10 cellular contexts compared by ENCODE assay signal in the genomic region with DNA sequence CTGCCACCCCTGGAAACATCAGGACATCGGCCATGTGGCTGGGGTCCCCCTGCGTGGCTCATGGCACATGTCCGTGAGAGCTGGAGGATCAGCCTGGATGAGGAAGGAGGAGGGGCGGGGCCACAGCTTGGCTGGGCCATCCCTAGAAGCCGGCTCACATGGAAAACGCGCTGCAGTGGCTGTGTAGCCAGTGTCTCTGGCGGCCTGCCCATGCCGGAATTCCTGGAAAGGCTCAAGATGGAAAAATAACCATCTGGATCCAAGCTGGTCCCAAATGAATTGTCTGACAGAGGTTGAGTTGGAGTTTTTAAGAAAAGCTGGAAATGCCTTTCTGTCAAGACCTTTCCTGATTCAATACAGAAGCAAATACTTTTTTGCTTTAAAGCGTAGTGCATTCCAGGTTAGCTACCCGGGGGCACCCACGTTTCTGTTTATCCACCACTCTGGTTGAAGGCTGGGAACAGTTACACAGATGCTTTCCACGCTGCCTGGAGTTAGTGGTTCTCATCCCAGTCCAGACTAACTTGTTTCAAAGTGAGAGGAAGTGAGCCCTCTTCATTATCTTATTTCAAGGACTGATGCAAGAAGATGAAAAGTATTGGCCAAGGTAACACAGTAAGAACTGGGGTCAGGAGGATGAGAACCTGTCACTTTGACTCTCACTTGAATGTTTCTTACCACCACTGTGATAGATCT.
DNase-seq lines count a peak whose midpoint lies in the region; ATAC-seq, FAIRE-seq and TF ChIP-seq lines count a peak whose summit lies in the region.
"Had no signal": no experiment of that assay in that cellular context is flagged by ENCODE, and none has a peak within 500 bp of the region (broad histone marks: within the 10 kb centered on the region; RNA-seq: fewer than 3 reads in every experiment).

No MANE protein-coding gene starts in this region.

- no peak overlapping the region for H3K27ac ChIP-seq in right cardiac atrium (ENCODE audit: low read length)

- no peak for FAIRE-seq in GM12892 (lab: Jason Lieb, UNC)

- intact Hi-C loops in right cardiac atrium (cut with DNase I): loop anchor here in 3 of 4 donors (10.0 kb wide), 3 partner anchors 67 to 177 kb away; no protein-coding TSS in a partner anchor

- 12% methylated on average over 13 of the region's 13 CpGs for WGBS in right cardiac atrium

- no peak for TF ChIP-seq CTCF in astrocyte of the spinal cord (IDR thresholded peaks at IDR 0.05; ENCODE audit: low read depth, low read length)

- no peaks in the 10 kb centered on the region for H3K9me3 ChIP-seq in right cardiac atrium (ENCODE audit: control insufficient read depth, low read length)

- peak; percentile 98 for DNase-seq in GM04504 (ENCODE audit: low read depth)
- peak; percentile 70 for DNase-seq in astrocyte of the spinal cord (ENCODE audit: low read depth, low spot score)
- peak; percentile 97 to 99 (median 98) for DNase-seq in right cardiac atrium
- peak; percentile 86 for DNase-seq in skeletal muscle cell (ENCODE audit: low read depth)
- DNase-seq in GM12892 (ENCODE audit: insufficient read length): no peak
- no peak for DNase-seq in SHP77 treated with DMSO at 0.1 percent for 48 hours (lab: John Stamatoyannopoulos, UW)
- DNase-seq in NCI-H128 (lab: John Stamatoyannopoulos, UW; ENCODE audit: unreplicated experiment): no peak
- DNase-seq: activated CD8-positive, alpha-beta memory T cell treated with anti-CD3 and anti-CD28 coated beads, Interleukin-2, amount 10 ng/mL, durations not matched to agents 7 days and 5 days; NCI-H510A had no signal

- H3K4me1 ChIP-seq in right cardiac atrium (ENCODE audit: control insufficient read depth, insufficient read depth, low read length): peaks cover 8% of the 10 kb centered on the region

- TF ChIP-seq POLR2A in GM12892 (IDR thresholded peaks at IDR 0.05; ENCODE audit: low read depth, low read length): no peak

- in situ Hi-C loops in astrocyte of the spinal cord (cut with HindIII; ENCODE audit: low sequenced_read_pairs): no loop called here

- ATAC-seq in right cardiac atrium (peak; percentile 94 to 95), HG02678 (IDR thresholded peaks at IDR 0.05; ENCODE audit: unreplicated experiment) (no peak)
- ATAC-seq: activated CD8-positive, alpha-beta memory T cell treated with anti-CD3 and anti-CD28 coated beads, Interleukin-2, amount 10 ng/mL, durations not matched to agents 7 days and 5 days had no signal

- no peaks in the 10 kb centered on the region for H3K27me3 ChIP-seq in right cardiac atrium (ENCODE audit: control insufficient read depth, insufficient read depth)

- H3K4me3 ChIP-seq in astrocyte of the spinal cord (ENCODE audit: low read depth, low read length) (no peak overlapping the region), right cardiac atrium (ENCODE audit: low read length) (no peak overlapping the region), skeletal muscle cell (ENCODE audit: low read depth, low read length) (no peak overlapping the region)

Comparison
In these comparisons a context has a peak if more than half of its experiments do, and no peak if none do; other contexts are left out.
1. DNase-seq: peak in GM04504 (single experiment), astrocyte of the spinal cord (single experiment), right cardiac atrium (3 of 3) and skeletal muscle cell (single experiment); none in GM12892 (single experiment), SHP77 treated with DMSO at 0.1 percent for 48 hours (single experiment) and NCI-H128 (single experiment).